ENCODE assay signal across 25 cellular contexts in genomic region chr5:134153241-134153640, GRCh38. TPM values are rescaled to one million over a fixed set of nuclear protein-coding genes. Genes with fewer than 3 reads are reported as not detected.
DNase-seq lines count a peak whose midpoint lies in the region; ATAC-seq and TF ChIP-seq lines count a peak whose summit lies in the region.
"Had no signal": no experiment of that assay in that cellular context is flagged by ENCODE, and none has a peak within 500 bp of the region (broad histone marks: within the 10 kb centered on the region; RNA-seq: fewer than 3 reads in every experiment).

No MANE protein-coding gene starts in this region.

- H3K4me3 ChIP-seq in breast epithelium = no peak overlapping the region
- H3K4me3 ChIP-seq: BLaER1, left lung, MG63, spleen, thyroid gland had no signal

- TF ChIP-seq POLR2A in breast epithelium (IDR thresholded peaks at IDR 0.05) = no peak

- peaks cover 4 to 12% of the 10 kb centered on the region in 2 donors for H3K4me1 ChIP-seq in breast epithelium
- H3K4me1 ChIP-seq: BLaER1 had no signal

- intact Hi-C loops in MCF 10A (cut with micrococcal nuclease) = no loop called here
- intact Hi-C loops in breast epithelium (cut with DNase I; ENCODE audit: low total_unique reads) = no loop called here

- TF ChIP-seq CTCF in MCF 10A (IDR thresholded peaks at IDR 0.05; ENCODE audit: unreplicated experiment) (no peak), breast epithelium (IDR thresholded peaks at IDR 0.05) (no peak)

- peaks cover 96% of the 10 kb centered on the region for H3K36me3 Mint-ChIP-seq in MCF 10A (ENCODE audit: insufficient read depth, unreplicated experiment)
- peaks cover 2% of the 10 kb centered on the region for H3K36me3 Mint-ChIP-seq in IgD-negative memory B cell
- H3K36me3 Mint-ChIP-seq in activated naive CD8-positive, alpha-beta T cell treated with anti-CD3 and anti-CD28 coated beads for 36 hours = peaks cover 47% of the 10 kb centered on the region
- peaks cover 96% of the 10 kb centered on the region for H3K36me3 Mint-ChIP-seq in stimulated activated effector memory CD8-positive, alpha-beta T cell treated with anti-CD3 and anti-CD28 coated beads, Interleukin-12 subunit alpha, Interleukin-12 subunit beta, amount 100 ng/mL, for 72 hours

- no peak overlapping the region for H3K27ac ChIP-seq in breast epithelium
- H3K27ac ChIP-seq: BLaER1, left lung, spleen, thyroid gland had no signal

- H3K4me1 Mint-ChIP-seq in MCF 10A (ENCODE audit: insufficient read depth, unreplicated experiment) (peaks cover 26% of the 10 kb centered on the region), IgD-negative memory B cell (peaks cover 2 to 9% (median 8%) of the 10 kb centered on the region in 3 donors)
- peaks cover 64% of the 10 kb centered on the region for H3K4me1 Mint-ChIP-seq in activated naive CD8-positive, alpha-beta T cell treated with anti-CD3 and anti-CD28 coated beads for 36 hours
- H3K4me1 Mint-ChIP-seq in stimulated activated effector memory CD8-positive, alpha-beta T cell treated with anti-CD3 and anti-CD28 coated beads, Interleukin-12 subunit alpha, Interleukin-12 subunit beta, amount 100 ng/mL, for 72 hours = peaks cover 27% of the 10 kb centered on the region
- H3K4me1 Mint-ChIP-seq: H9 had no signal

- CTCF ChIA-PET in MCF 10A (lab: Yijun Ruan, JAX) = interaction anchor here (0.5 to 6.8 kb wide), 10 partner anchors 9 to 635 kb away, joined by 3 to 102 read pairs (median 3); no protein-coding TSS in a partner anchor

- POLR2A ChIA-PET in MCF 10A (lab: Yijun Ruan, JAX) = interaction anchor here (0.7 to 6.2 kb wide), 9 partner anchors 11 to 130 kb away, joined by 3 to 55 read pairs (median 7); partner anchors contain the start of gene SKP1

- no TSS peak for BruUV-seq in MCF 10A (replicated peaks; lab: Mats Ljungman, UMichigan)

- DNase-seq in MCF 10A (ENCODE audit: unreplicated experiment) = no peak
- DNase-seq in breast epithelium (ENCODE audit: low spot score in 2 of 2) = no peak
- DNase-seq in activated naive CD8-positive, alpha-beta T cell treated with anti-CD3 and anti-CD28 coated beads for 36 hours = no peak
- DNase-seq in stimulated activated effector memory CD8-positive, alpha-beta T cell treated with anti-CD3 and anti-CD28 coated beads, Interleukin-12 subunit alpha, Interleukin-12 subunit beta, amount 100 ng/mL, for 72 hours (ENCODE audit: low spot score in 2 of 2) = no peak
- DNase-seq: activated CD8-positive, alpha-beta memory T cell treated with anti-CD3 and anti-CD28 coated beads for 24 hours; caudate nucleus; endodermal cell; H9; KBM-7; left lung; MG63; NCI-H1105 treated with DMSO at 0.1 percent for 48 hours; NCI-H187 treated with DMSO at 0.1 percent for 48 hours; NCI-H524 treated with DMSO at 0.1 percent for 48 hours; SK-N-SH; spleen; stimulated activated CD8-positive, alpha-beta memory T cell treated with anti-CD3 and anti-CD28 coated beads, Interleukin-4, amount 100 ng/mL, for 48 hours; T-helper 2 cell; thyroid gland had no signal

- H3K9me3 ChIP-seq in breast epithelium = no peaks in the 10 kb centered on the region
- H3K9me3 ChIP-seq: BLaER1, left lung, MG63, SK-N-SH, spleen, thyroid gland had no signal

- H3K27me3 Mint-ChIP-seq in MCF 10A (ENCODE audit: insufficient read depth, unreplicated experiment) = no peaks in the 10 kb centered on the region
- H3K27me3 Mint-ChIP-seq in IgD-negative memory B cell = no peaks in the 10 kb centered on the region
- H3K27me3 Mint-ChIP-seq in activated naive CD8-positive, alpha-beta T cell treated with anti-CD3 and anti-CD28 coated beads for 36 hours = no peaks in the 10 kb centered on the region
- H3K27me3 Mint-ChIP-seq: memory B cell had no signal

- H3K4me3 Mint-ChIP-seq in MCF 10A (ENCODE audit: unreplicated experiment) = no peak overlapping the region
- no peak overlapping the region for H3K4me3 Mint-ChIP-seq in IgD-negative memory B cell
- H3K4me3 Mint-ChIP-seq in activated naive CD8-positive, alpha-beta T cell treated with anti-CD3 and anti-CD28 coated beads for 36 hours = no peak overlapping the region
- H3K4me3 Mint-ChIP-seq in stimulated activated effector memory CD8-positive, alpha-beta T cell treated with anti-CD3 and anti-CD28 coated beads, Interleukin-12 subunit alpha, Interleukin-12 subunit beta, amount 100 ng/mL, for 72 hours = no peak overlapping the region
- H3K4me3 Mint-ChIP-seq: endodermal cell, H9, memory B cell had no signal

- no peak for ATAC-seq in stimulated activated effector memory CD8-positive, alpha-beta T cell treated with anti-CD3 and anti-CD28 coated beads, Interleukin-12 subunit alpha, Interleukin-12 subunit beta, amount 100 ng/mL, for 72 hours
- ATAC-seq in HG02588 (IDR thresholded peaks at IDR 0.05; ENCODE audit: unreplicated experiment) (no peak), GM21529 (IDR thresholded peaks at IDR 0.05; ENCODE audit: unreplicated experiment) (no peak)
- ATAC-seq: left lung, right cardiac atrium had no signal

- H3K9me3 Mint-ChIP-seq in MCF 10A (ENCODE audit: unreplicated experiment) = no peaks in the 10 kb centered on the region
- H3K9me3 Mint-ChIP-seq in IgD-negative memory B cell = no peaks in the 10 kb centered on the region
- no peaks in the 10 kb centered on the region for H3K9me3 Mint-ChIP-seq in activated naive CD8-positive, alpha-beta T cell treated with anti-CD3 and anti-CD28 coated beads for 36 hours
- no peaks in the 10 kb centered on the region for H3K9me3 Mint-ChIP-seq in stimulated activated effector memory CD8-positive, alpha-beta T cell treated with anti-CD3 and anti-CD28 coated beads, Interleukin-12 subunit alpha, Interleukin-12 subunit beta, amount 100 ng/mL, for 72 hours
- H3K9me3 Mint-ChIP-seq: endodermal cell, H9, memory B cell had no signal

- peak overlapping the region; percentile 13 for H3K27ac Mint-ChIP-seq in MCF 10A (ENCODE audit: low read depth, unreplicated experiment)
- peak overlapping the region; percentile 42 to 90 (median 63) for H3K27ac Mint-ChIP-seq in IgD-negative memory B cell
- peak overlapping the region; percentile 35 for H3K27ac Mint-ChIP-seq in activated naive CD8-positive, alpha-beta T cell treated with anti-CD3 and anti-CD28 coated beads for 36 hours
- peak overlapping the region; percentile 80 for H3K27ac Mint-ChIP-seq in stimulated activated effector memory CD8-positive, alpha-beta T cell treated with anti-CD3 and anti-CD28 coated beads, Interleukin-12 subunit alpha, Interleukin-12 subunit beta, amount 100 ng/mL, for 72 hours
- H3K27ac Mint-ChIP-seq: H9 had no signal

- H3K36me3 ChIP-seq in breast epithelium = no peaks in the 10 kb centered on the region

- H3K27me3 ChIP-seq in breast epithelium = no peaks in the 10 kb centered on the region
- H3K27me3 ChIP-seq: BLaER1, left lung, MG63, spleen, thyroid gland had no signal

RNA-seq across cellular contexts. Expression of gene SKP1, which starts 23.5 kb away (rescaled TPM):
- total RNA-seq in MCF 10A (2022) (415 and 488 TPM in 2 replicates), breast epithelium (100 to 1,000 TPM; 158 to 291 (median 259) TPM)
- polyA plus RNA-seq in IgD-negative memory B cell = 875 TPM
- total RNA-seq in activated naive CD8-positive, alpha-beta T cell treated with anti-CD3 and anti-CD28 coated beads for 36 hours = 100 to 1,000 TPM; 253 to 260 TPM

RNA-seq across cellular contexts. Expression of gene TCF7, which starts 38.8 kb away (rescaled TPM):
- total RNA-seq in MCF 10A (2022) = 0.29 and 0.42 TPM in 2 replicates
- 1 to 10 TPM; 2.1 to 8.0 (median 6.6) TPM for total RNA-seq in breast epithelium
- 41.7 TPM for polyA plus RNA-seq in IgD-negative memory B cell
- 10 to 100 TPM; 66.4 to 68.7 TPM for total RNA-seq in activated naive CD8-positive, alpha-beta T cell treated with anti-CD3 and anti-CD28 coated beads for 36 hours

Comparison
In these comparisons a context has a peak if more than half of its experiments do, and no peak if none do; other contexts are left out.
1. H3K27ac Mint-ChIP-seq: peak in every context shown above with its lines; median percentile 80 in stimulated activated effector memory CD8-positive, alpha-beta T cell treated with anti-CD3 and anti-CD28 coated beads, Interleukin-12 subunit alpha, Interleukin-12 subunit beta, amount 100 ng/mL, for 72 hours; 63 in IgD-negative memory B cell; 35 in activated naive CD8-positive, alpha-beta T cell treated with anti-CD3 and anti-CD28 coated beads for 36 hours; 13 in MCF 10A.
2. RNA of gene TCF7, which starts 38.8 kb away (total RNA-seq): 66.4 to 68.7 TPM in activated naive CD8-positive, alpha-beta T cell treated with anti-CD3 and anti-CD28 coated beads for 36 hours; 2.1 to 8.0 TPM in breast epithelium and 0.29 to 0.42 TPM in MCF 10A; every median in the first group is over 4 times any median in the second.